Comparison of ENCODE assay signal across 8 cellular contexts in genomic region chr17:79925242-79925957, GRCh38.
A peak's percentile ranks its signal among the peaks of the same experiment; 100 is the strongest.
DNase-seq lines count a peak whose midpoint lies in the region; ATAC-seq, FAIRE-seq and TF ChIP-seq lines count a peak whose summit lies in the region.

No MANE protein-coding gene starts in this region.

- in situ Hi-C loops in HAP-1 (cut with MboI; ENCODE audit: low sequenced_read_pairs) = no loop called here

- DNase-seq in AG10803 (ENCODE audit: low read depth) = peak; percentile 31
- peak; percentile 82 for DNase-seq in LoVo (ENCODE audit: low spot score)
- no peak for DNase-seq in H1 (ENCODE audit: low read depth in 1 of 2, low spot score in 2 of 2)
- DNase-seq in myocyte (ENCODE audit: low read depth) = peak; percentile 95
- no peak for DNase-seq in HAP-1 (ENCODE audit: low spot score in 2 of 2)
- no peak for DNase-seq in activated T-cell treated with anti-CD3 and anti-CD28 coated beads, Interleukin-2, amount 50 U/mL, for 72 hours
- no peak for DNase-seq in SIG-M5 treated with dmso at 0.1 percent for 504 hours (lab: John Stamatoyannopoulos, UW; ENCODE audit: unreplicated experiment)
- no peak for DNase-seq in stimulated activated CD4-positive, alpha-beta T cell treated with anti-CD3 and anti-CD28 coated beads, Interleukin-1b, Interleukin-23, amount 100 ng/mL, for 48 hours

- no peak overlapping the region for H3K56ac ChIP-seq in H1 (replicated peaks; ENCODE audit: insufficient read length, low read depth, low read length)

- H3K27ac ChIP-seq in H1 (ENCODE audit: low read depth, low read length) = no peak overlapping the region

- no peak overlapping the region; the same call in 1 of the 2 replicates for H2BK15ac ChIP-seq in H1 (ENCODE audit: low read length)

- no peak overlapping the region for H2BK120ac ChIP-seq in H1 (replicated peaks; ENCODE audit: low read depth, low read length)

- no peak overlapping the region for H3K9ac ChIP-seq in H1 (replicated peaks in 1 of 4; ENCODE audit: extremely low read depth in 1 of 4, low read depth in 3 of 4, low read length in 3 of 4)

- CTCF ChIA-PET in H1 (lab: Charles Lee; ENCODE audit: partially characterized antibody) = interaction anchor here (0.8 to 14.0 kb wide), 12 partner anchors 9 to 1177 kb away, joined by 3 to 181 read pairs (median 4); partner anchors contain the start of gene CBX4

- TF ChIP-seq POLR2A in H1 (IDR thresholded peaks at IDR 0.05; ENCODE audit: control extremely low read depth in 1 of 2, low read depth in 2 of 2, low read length in 2 of 2) = no peak

- no peaks in the 10 kb centered on the region for H3K79me2 ChIP-seq in H1 (ENCODE audit: control insufficient read depth in 1 of 2, insufficient read depth in 2 of 2, low read length in 2 of 2)

- no peaks in the 10 kb centered on the region for H3K36me3 ChIP-seq in H1 (ENCODE audit: control insufficient read depth in 2 of 4, insufficient read depth in 4 of 4, low read length in 3 of 4)
- H3K36me3 ChIP-seq in HAP-1 (replicated peaks) = no peaks in the 10 kb centered on the region

- 0 out of 2 replicates have a peak overlapping the region, but pooled peaks have one; percentile 56 for H2BK20ac ChIP-seq in H1 (ENCODE audit: low read length)

- H3K4me3 Mint-ChIP-seq in activated T-cell treated with anti-CD3 and anti-CD28 coated beads, Interleukin-2, amount 50 U/mL, for 72 hours = no peak overlapping the region

- H2BK12ac ChIP-seq in H1 (ENCODE audit: low read depth, low read length) = 0 out of 2 replicates have a peak overlapping the region, but pooled peaks have one; percentile 68

- no peak for FAIRE-seq in H1 (lab: Jason Lieb, UNC)

- H4K5ac ChIP-seq in H1 (ENCODE audit: insufficient read length, low read depth, low read length) = no peak overlapping the region

- no peak overlapping the region for H2AK5ac ChIP-seq in H1 (ENCODE audit: low read depth, low read length)

- no peak overlapping the region for H3K4me2 ChIP-seq in H1 (ENCODE audit: insufficient read depth in 1 of 2, low read depth in 2 of 2, low read length in 2 of 2)

- 83% methylated on average over 29 of the region's 29 CpGs; no CpG with 5 or more reads in 1 of the 2 experiments for WGBS in H1 (ENCODE audit: extremely low coverage in 1 of 2, insufficient coverage in 1 of 2, insufficient read length in 1 of 2, insufficient replicate concordance in 2 of 2, low coverage in 1 of 2, low lambda C conversion rate in 2 of 2, missing lambda C conversion rate in 1 of 2), 2 experiments

- TF ChIP-seq RAD21 in H1 (IDR thresholded peaks at IDR 0.05 in 1 of 2, conservative IDR thresholded peaks at IDR 0.05 in 1 of 2; ENCODE audit: low read depth in 2 of 2, low read length in 2 of 2) = no peak

- H3K23ac ChIP-seq in H1 (ENCODE audit: insufficient read length) = no peak overlapping the region

- H3K4me3 ChIP-seq in AG10803 (ENCODE audit: low read length) (no peak overlapping the region), H1 (ENCODE audit: extremely low read depth in 1 of 4, insufficient read depth in 2 of 4, low read depth in 3 of 4, low read length in 4 of 4) (no peak overlapping the region), HAP-1 (no peak overlapping the region)

- H3K4me1 Mint-ChIP-seq in activated T-cell treated with anti-CD3 and anti-CD28 coated beads, Interleukin-2, amount 50 U/mL, for 72 hours (ENCODE audit: low read depth) = no peaks in the 10 kb centered on the region

- peak overlapping the region; percentile 7 for H4K91ac ChIP-seq in H1 (replicated peaks; ENCODE audit: insufficient read length, low read length)

- no peak overlapping the region for H3K27ac Mint-ChIP-seq in activated T-cell treated with anti-CD3 and anti-CD28 coated beads, Interleukin-2, amount 50 U/mL, for 72 hours

- TF ChIP-seq CTCF in AG10803 (conservative IDR thresholded peaks at IDR 0.05; ENCODE audit: low read length) (0 out of 2 replicates have a peak, but pooled peaks have one; percentile 1), H1 (IDR thresholded peaks at IDR 0.05; ENCODE audit: control extremely low read depth in 1 of 3, insufficient read depth in 1 of 3, low read depth in 1 of 3, low read length in 3 of 3) (no peak)

- TF ChIP-seq EP300 in H1 (IDR thresholded peaks at IDR 0.05; ENCODE audit: borderline replicate concordance in 1 of 2, low read depth in 2 of 2, low read length in 2 of 2) = no peak

- no peak overlapping the region; the same call in 1 of the 2 replicates for H3K18ac ChIP-seq in H1 (ENCODE audit: extremely low read depth, low read length)

- no peak overlapping the region for H3K4ac ChIP-seq in H1 (replicated peaks; ENCODE audit: insufficient read length, low read depth, low read length)

- no peak overlapping the region for H2AFZ ChIP-seq in H1 (ENCODE audit: low read length)

- no peak overlapping the region for H2BK5ac ChIP-seq in H1 (ENCODE audit: low read depth, low read length)

- H3K23me2 ChIP-seq in H1 (ENCODE audit: low read depth, low read length) = peaks cover 2% of the 10 kb centered on the region; the same call in 1 of the 2 replicates

- H3K79me1 ChIP-seq in H1 (ENCODE audit: low read depth, low read length) = no peaks in the 10 kb centered on the region

- H4K8ac ChIP-seq in H1 (ENCODE audit: extremely low read depth, insufficient read depth, low read length) = no peak overlapping the region

- peaks cover 0 to 1% of the 10 kb centered on the region in 2 experiments for H4K20me1 ChIP-seq in H1 (replicated peaks in 1 of 2; ENCODE audit: control insufficient read depth in 1 of 2, insufficient read depth in 2 of 2, low read length in 2 of 2)

- peaks cover 9% of the 10 kb centered on the region for H3K27me3 Mint-ChIP-seq in activated T-cell treated with anti-CD3 and anti-CD28 coated beads, Interleukin-2, amount 50 U/mL, for 72 hours (ENCODE audit: low read depth)

- no peak overlapping the region for H3K14ac ChIP-seq in H1 (ENCODE audit: insufficient read length)

- H3K27me3 ChIP-seq in H1 (replicated peaks in 1 of 4; ENCODE audit: control insufficient read depth in 3 of 4, extremely low read depth in 1 of 4, insufficient read depth in 3 of 4, low read length in 3 of 4) (peaks cover 0 to 16% (median 1%) of the 10 kb centered on the region in 4 experiments; a peak in 2 of 7 replicates), HAP-1 (ENCODE audit: low read depth) (peaks cover 3% of the 10 kb centered on the region)

- no peak for ATAC-seq in activated T-cell treated with anti-CD3 and anti-CD28 coated beads, Interleukin-2, amount 50 U/mL, for 72 hours (replicated peaks in 1 of 2)

- POLR2A ChIA-PET in H1 (lab: Charles Lee; ENCODE audit: partially characterized antibody) = interaction anchor here (0.6 to 1.4 kb wide), 3 partner anchors 11 to 114 kb away, joined by 3 read pairs; no protein-coding TSS in a partner anchor

- H3K36me3 Mint-ChIP-seq in activated T-cell treated with anti-CD3 and anti-CD28 coated beads, Interleukin-2, amount 50 U/mL, for 72 hours (ENCODE audit: insufficient read depth in 2 of 2) = no peaks in the 10 kb centered on the region

- H3K9me3 ChIP-seq in H1 (ENCODE audit: insufficient read depth in 2 of 2, low read depth in 1 of 2, low read length in 1 of 2) = no peaks in the 10 kb centered on the region
- no peaks in the 10 kb centered on the region for H3K9me3 ChIP-seq in HAP-1

- H3K4me1 ChIP-seq in H1 (replicated peaks in 1 of 4; ENCODE audit: control insufficient read depth in 3 of 4, insufficient read depth in 4 of 4, low read length in 3 of 4) (peaks cover 0 to 17% (median 9%) of the 10 kb centered on the region in 4 experiments; a peak in 2 of 7 replicates), HAP-1 (no peaks in the 10 kb centered on the region)

- H3K9me3 Mint-ChIP-seq in activated T-cell treated with anti-CD3 and anti-CD28 coated beads, Interleukin-2, amount 50 U/mL, for 72 hours = no peaks in the 10 kb centered on the region

TF ChIP-seq in H1, 55 proteins besides CTCF, POLR2A, EP300 and RAD21:
- no peak for TF ChIP-seq SUZ12 (IDR thresholded peaks at IDR 0.05; ENCODE audit: low read length)
- no peak for TF ChIP-seq ATF3 (IDR thresholded peaks at IDR 0.05; ENCODE audit: insufficient read depth, low read depth, low read length)
- TF ChIP-seq TAF7 (optimal IDR thresholded peaks at IDR 0.05; ENCODE audit: borderline replicate concordance, low read depth, low read length) = no peak
- TF ChIP-seq RXRA (IDR thresholded peaks at IDR 0.05; ENCODE audit: insufficient read depth, low read depth, low read length) = no peak
- TF ChIP-seq PHF8 (conservative IDR thresholded peaks at IDR 0.05; ENCODE audit: low read depth, low read length) = no peak
- TF ChIP-seq CREB1 (IDR thresholded peaks at IDR 0.05) = no peak
- TF ChIP-seq KDM5A (IDR thresholded peaks at IDR 0.05; ENCODE audit: low read length) = no peak
- no peak for TF ChIP-seq RNF2 (IDR thresholded peaks at IDR 0.05; ENCODE audit: borderline replicate concordance, low read depth, low read length, missing control alignments, poor library complexity, severe bottlenecking)
- TF ChIP-seq KDM4A (IDR thresholded peaks at IDR 0.05; ENCODE audit: low read depth, low read length, severe bottlenecking) = no peak
- no peak for TF ChIP-seq TCF12 (IDR thresholded peaks at IDR 0.05; ENCODE audit: low read depth, low read length)
- no peak for TF ChIP-seq MAFK (IDR thresholded peaks at IDR 0.05; ENCODE audit: low read depth, low read length)
- no peak for TF ChIP-seq SAP30 (IDR thresholded peaks at IDR 0.05; ENCODE audit: insufficient read depth, insufficient replicate concordance, low read length)
- no peak for TF ChIP-seq HDAC6 (IDR thresholded peaks at IDR 0.05; ENCODE audit: low read depth, low read length)
- TF ChIP-seq E2F6 (IDR thresholded peaks at IDR 0.05) = no peak
- no peak for TF ChIP-seq YY1 (IDR thresholded peaks at IDR 0.05; ENCODE audit: low read depth, low read length)
- TF ChIP-seq JUND (IDR thresholded peaks at IDR 0.05; ENCODE audit: low read length) = no peak

Comparison
In these comparisons a context has a peak if more than half of its experiments do, and no peak if none do; other contexts are left out.
1. DNase-seq: peak in AG10803 (single experiment), LoVo (single experiment) and myocyte (single experiment); none in H1 (0 of 2), HAP-1 (0 of 2), activated T-cell treated with anti-CD3 and anti-CD28 coated beads, Interleukin-2, amount 50 U/mL, for 72 hours (0 of 2), SIG-M5 treated with dmso at 0.1 percent for 504 hours (single experiment) and stimulated activated CD4-positive, alpha-beta T cell treated with anti-CD3 and anti-CD28 coated beads, Interleukin-1b, Interleukin-23, amount 100 ng/mL, for 48 hours (single experiment).